In the genomic region with DNA sequence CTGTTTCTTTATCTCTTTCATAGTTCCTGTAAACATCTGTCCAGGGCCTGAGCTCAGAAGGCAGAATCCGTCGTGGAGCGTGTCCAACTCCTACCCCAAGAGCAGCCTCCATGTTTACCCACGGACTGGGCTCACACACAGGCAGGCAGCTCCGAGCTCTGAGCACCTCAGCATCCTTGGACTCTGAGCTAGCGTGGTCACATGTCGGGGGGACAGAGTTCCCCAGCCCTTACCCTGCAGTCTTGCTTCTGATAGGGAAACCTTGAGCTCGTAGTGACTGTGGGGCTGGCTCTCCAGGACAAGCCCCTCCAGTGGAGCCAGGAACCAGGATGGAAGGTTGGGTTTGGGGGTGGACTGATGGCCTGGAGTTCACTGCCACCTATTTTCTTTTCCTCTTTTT, we compare ENCODE assay signal across 13 cellular contexts. TPM values are rescaled to one million over a fixed set of nuclear protein-coding genes. Genes with fewer than 3 reads are reported as not detected.
A peak's percentile ranks its signal among the peaks of the same experiment; 100 is the strongest.
DNase-seq lines count a peak whose midpoint lies in the region; ATAC-seq and TF ChIP-seq lines count a peak whose summit lies in the region.
"Had no signal": no experiment of that assay in that cellular context is flagged by ENCODE, and none has a peak within 500 bp of the region (broad histone marks: within the 10 kb centered on the region; RNA-seq: fewer than 3 reads in every experiment).

No MANE protein-coding gene starts in this region.

- H3K9me3 Mint-ChIP-seq in neural crest cell: peaks cover under 1% of the 10 kb centered on the region
- H3K9me3 Mint-ChIP-seq: H9 had no signal

- H3K36me3 Mint-ChIP-seq in neural crest cell (ENCODE audit: low read depth): no peaks in the 10 kb centered on the region

- H3K9me3 ChIP-seq in adrenal gland (replicated peaks in 1 of 3): no peaks in the 10 kb centered on the region
- H3K9me3 ChIP-seq in left lung: no peaks in the 10 kb centered on the region
- H3K9me3 ChIP-seq in aorta (ENCODE audit: control insufficient read depth, low read length): no peaks in the 10 kb centered on the region
- H3K9me3 ChIP-seq: A549, BE2C had no signal

- no peaks in the 10 kb centered on the region for H3K27me3 ChIP-seq in adrenal gland
- H3K27me3 ChIP-seq in left lung: no peaks in the 10 kb centered on the region
- no peaks in the 10 kb centered on the region for H3K27me3 ChIP-seq in aorta (ENCODE audit: control insufficient read depth in 1 of 2, insufficient read depth in 2 of 2, low read length in 1 of 2)
- H3K27me3 ChIP-seq: BE2C had no signal

- TF ChIP-seq CTCF in adrenal gland (IDR thresholded peaks at IDR 0.05) (no peak), neural crest cell (conservative IDR thresholded peaks at IDR 0.05) (no peak), left lung (IDR thresholded peaks at IDR 0.05) (no peak)

- H3K36me3 ChIP-seq in adrenal gland (replicated peaks in 1 of 2): no peaks in the 10 kb centered on the region
- H3K36me3 ChIP-seq in left lung: no peaks in the 10 kb centered on the region
- no peaks in the 10 kb centered on the region for H3K36me3 ChIP-seq in aorta (ENCODE audit: control insufficient read depth in 1 of 2, insufficient read depth in 2 of 2, low read length in 1 of 2)
- H3K36me3 ChIP-seq: BE2C had no signal

- intact Hi-C loops in adrenal gland (cut with DNase I) (no loop called here), left lung (cut with DNase I) (no loop called here), aorta (cut with DNase I) (no loop called here)

- 93 to 100% (median 96%) methylated on average over 8 of the region's 8 CpGs for WGBS in adrenal gland, 4 donors
- 94 to 95% methylated on average over 8 of the region's 8 CpGs for WGBS in aorta, 2 donors

- no peaks in the 10 kb centered on the region for H3K27me3 Mint-ChIP-seq in neural crest cell (ENCODE audit: low read depth)

- peaks cover 32% of the 10 kb centered on the region for H3K4me1 Mint-ChIP-seq in neural crest cell

- H3K27ac Mint-ChIP-seq in neural crest cell (ENCODE audit: unreplicated experiment): peak overlapping the region; percentile 91
- H3K27ac Mint-ChIP-seq: H9 had no signal

- no peak overlapping the region for H3K4me3 Mint-ChIP-seq in neural crest cell
- H3K4me3 Mint-ChIP-seq: H9 had no signal

- no peak for TF ChIP-seq POLR2A in adrenal gland (IDR thresholded peaks at IDR 0.05)

- H3K4me3 ChIP-seq in adrenal gland (no peak overlapping the region), left lung (no peak overlapping the region), aorta (ENCODE audit: low read length in 2 of 2) (no peak overlapping the region)
- H3K4me3 ChIP-seq: A549 had no signal

- H3K27ac ChIP-seq in adrenal gland (peak overlapping the region in 3 of 5 donors; percentile 66 to 82 (median 73)), caudate nucleus (ENCODE audit: low read depth, low read length) (peak overlapping the region; percentile 95), temporal lobe (ENCODE audit: low read depth, low read length) (peak overlapping the region; percentile 97), left lung (no peak overlapping the region), aorta (ENCODE audit: low read depth in 1 of 2, low read length in 2 of 2) (no peak overlapping the region)

- ATAC-seq in left lung (no peak), aorta (ENCODE audit: low FRiP score) (no peak)
- ATAC-seq: A549 had no signal

- H3K4me1 ChIP-seq in adrenal gland (replicated peaks in 1 of 2): peaks cover 15 to 22% of the 10 kb centered on the region in 2 donors
- H3K4me1 ChIP-seq in left lung: peaks cover 3 to 10% of the 10 kb centered on the region in 2 donors
- no peaks in the 10 kb centered on the region for H3K4me1 ChIP-seq in aorta (ENCODE audit: control insufficient read depth in 1 of 2, insufficient read depth in 2 of 2, low read length in 2 of 2)
- H3K4me1 ChIP-seq: BE2C had no signal

- no peak for DNase-seq in adrenal gland
- DNase-seq in caudate nucleus (lab: John Stamatoyannopoulos, UW): no peak
- no peak for DNase-seq in neural crest cell (ENCODE audit: low read depth, low spot score)
- DNase-seq in left lung: no peak
- DNase-seq in NOMO-1 treated with dmso at 0.1 percent for 144 hours (lab: John Stamatoyannopoulos, UW; ENCODE audit: unreplicated experiment): no peak
- no peak for DNase-seq in aorta
- DNase-seq: BE2C, DMS53, GF-D8, GOT3, H9 had no signal

RNA-seq across cellular contexts. Expression of a gene that starts 15.1 kb away (rescaled TPM):
- total RNA-seq in adrenal gland (100 to 1,000 TPM in 4 of 8 donors, 10 to 100 TPM in 4; 61.2 to 172 (median 111) TPM), neural crest cell (16.0 and 17.6 TPM in 2 replicates), temporal lobe (26.6 TPM), left lung (100 to 1,000 TPM in 1 of 2 donors, 10 to 100 TPM in 1; 58.4 to 102 TPM), aorta (10 to 100 TPM; 15.7 to 29.8 TPM)
- polyA plus RNA-seq in adrenal gland (10 to 100 TPM; 79.2 to 96.4 (median 79.7) TPM), aorta (10 to 100 TPM in 1 of 2 donors, 1 to 10 TPM in 1; 3.3 to 15.8 TPM)

Comparison
In these comparisons a context has a peak if more than half of its experiments do, and no peak if none do; other contexts are left out.
1. H3K27ac ChIP-seq: peak in adrenal gland (3 of 5), caudate nucleus (single experiment) and temporal lobe (single experiment); none in left lung (0 of 2) and aorta (0 of 2).